8 cellular contexts compared by ENCODE assay signal in the genomic region with DNA sequence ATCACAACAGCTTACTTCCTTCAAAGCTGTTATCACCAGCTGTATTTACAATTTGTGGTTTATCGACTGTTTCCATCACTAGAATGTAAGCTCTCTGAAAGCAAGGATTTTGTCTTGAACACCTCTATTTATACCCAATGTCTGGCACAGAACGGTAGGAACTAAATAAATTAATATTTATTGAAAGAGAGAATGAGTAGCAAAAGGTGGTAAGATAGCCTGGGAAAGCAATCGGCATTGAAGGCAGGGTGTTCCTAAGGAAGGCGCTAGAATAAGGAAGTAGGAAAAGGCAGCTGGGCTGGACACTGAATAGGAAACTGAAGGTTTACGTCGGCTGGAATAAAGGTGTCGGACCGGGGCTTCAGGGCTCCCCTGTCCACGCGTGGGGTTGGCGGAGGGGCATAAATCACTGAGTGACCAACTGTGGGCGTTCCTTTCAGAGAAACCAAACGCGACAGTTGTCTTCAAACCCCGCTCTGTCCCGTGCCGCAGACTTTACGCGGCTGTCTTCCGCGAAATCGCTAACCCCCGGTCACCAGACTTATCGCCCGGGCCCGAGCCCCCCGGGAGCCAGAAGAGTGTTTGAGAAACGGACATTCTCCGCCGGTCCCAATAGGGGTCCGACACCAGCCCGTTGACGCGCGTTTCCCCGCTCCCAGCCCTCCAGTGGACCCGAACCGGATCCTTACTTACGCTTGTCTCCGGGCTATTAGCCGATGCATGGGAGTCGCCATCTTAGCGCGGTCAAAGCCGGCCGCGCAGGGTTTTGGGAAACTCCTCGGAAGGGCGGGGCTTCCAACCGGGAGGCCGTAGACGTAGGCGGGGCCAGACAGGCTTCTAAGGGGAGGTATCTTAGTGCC. TPM values are rescaled to one million over a fixed set of nuclear protein-coding genes. Genes with fewer than 3 reads are reported as not detected.
A peak's percentile ranks its signal among the peaks of the same experiment; 100 is the strongest.
DNase-seq lines count a peak whose midpoint lies in the region; ATAC-seq and TF ChIP-seq lines count a peak whose summit lies in the region.

A gene (minus strand): TSS at position 746 of the 860 bp plus-strand sequence. CDS start 12 bp downstream, at position 734.

- DNase-seq in NCI-H1694 (lab: John Stamatoyannopoulos, UW) (peak; percentile 81), amniotic epithelial cell (ENCODE audit: low read depth) (peak; percentile 87), left cardiac atrium (peak; percentile 96), posterior vena cava (ENCODE audit: low spot score) (peak; percentile 98), upper lobe of left lung (peak; percentile 93 to 96)

- TF ChIP-seq CTCF in upper lobe of left lung (IDR thresholded peaks at IDR 0.05) = no peak

- intact Hi-C loops in T-helper 1 cell treated with Interleukin-12 subunit alpha and Interleukin-12 subunit beta and Interleukin-4 antibody, amounts not matched to agents 30 ng/mL and 1 ng/mL, for 36 hours (cut with micrococcal nuclease) = loop anchor here (1.0 to 10.0 kb wide), 7 partner anchors 25 to 1391 kb away; a partner anchor contains a TSS
- intact Hi-C loops in left cardiac atrium (cut with DNase I) = loop anchor here in 1 of 2 donors (10.0 kb wide), 1 partner anchor 61 kb away; a partner anchor contains a TSS
- intact Hi-C loops in posterior vena cava (cut with DNase I) = no loop called here

- peaks cover 0 to 10% (median 2%) of the 10 kb centered on the region in 4 donors for H3K36me3 ChIP-seq in upper lobe of left lung

- H3K27ac ChIP-seq in upper lobe of left lung = peak within 1 kb of the TSS; percentile 94 to 99 (median 96)

- WGBS in upper lobe of left lung, 2 donors = 0 to 1% methylated on average over 35 to 36 of the region's 53 CpGs

- TF ChIP-seq POLR2A in GM15510 (IDR thresholded peaks at IDR 0.05; ENCODE audit: borderline replicate concordance, extremely low read depth, insufficient read length) = peak; percentile 88
- TF ChIP-seq POLR2A in upper lobe of left lung (IDR thresholded peaks at IDR 0.05) = peak in 3 of 4 donors; percentile 51 to 82 (median 80)

- peaks cover 8 to 22% (median 13%) of the 10 kb centered on the region in 4 donors for H3K4me1 ChIP-seq in upper lobe of left lung

- ATAC-seq in HG02884 (IDR thresholded peaks at IDR 0.05; ENCODE audit: unreplicated experiment) (peak; percentile 92), left cardiac atrium (peak; percentile 100), upper lobe of left lung (ENCODE audit: low FRiP score in 2 of 2) (peak; percentile 99 to 100)

- H3K4me3 ChIP-seq in upper lobe of left lung = peak within 1 kb of the TSS; percentile 45 to 91 (median 76)

- H3K9me3 ChIP-seq in upper lobe of left lung = no peaks in the 10 kb centered on the region

- H3K27me3 ChIP-seq in upper lobe of left lung = no peaks in the 10 kb centered on the region

- no peak for TF ChIP-seq EP300 in upper lobe of left lung (IDR thresholded peaks at IDR 0.05)

RNA-seq across cellular contexts. Expression of the gene that starts here (rescaled TPM):
- total RNA-seq in T-helper 1 cell treated with Interleukin-12 subunit alpha and Interleukin-12 subunit beta and Interleukin-4 antibody, amounts not matched to agents 30 ng/mL and 1 ng/mL, for 36 hours = 34.3 and 35.7 TPM in 2 replicates
- total RNA-seq in left cardiac atrium (10 to 100 TPM; 14.9 to 19.2 TPM), posterior vena cava (10 to 100 TPM; 14.8 to 19.0 TPM), upper lobe of left lung (10 to 100 TPM in 4 of 6 donors, 1 to 10 TPM in 2; 5.7 to 21.3 (median 12.4) TPM)

Comparison
In these comparisons a context has a peak if more than half of its experiments do, and no peak if none do; other contexts are left out.
1. Peak in every context shown above with its lines: DNase-seq, ATAC-seq, H3K4me3 ChIP-seq and H3K27ac ChIP-seq.